1 cellular context compared by ENCODE assay signal in the genomic region with DNA sequence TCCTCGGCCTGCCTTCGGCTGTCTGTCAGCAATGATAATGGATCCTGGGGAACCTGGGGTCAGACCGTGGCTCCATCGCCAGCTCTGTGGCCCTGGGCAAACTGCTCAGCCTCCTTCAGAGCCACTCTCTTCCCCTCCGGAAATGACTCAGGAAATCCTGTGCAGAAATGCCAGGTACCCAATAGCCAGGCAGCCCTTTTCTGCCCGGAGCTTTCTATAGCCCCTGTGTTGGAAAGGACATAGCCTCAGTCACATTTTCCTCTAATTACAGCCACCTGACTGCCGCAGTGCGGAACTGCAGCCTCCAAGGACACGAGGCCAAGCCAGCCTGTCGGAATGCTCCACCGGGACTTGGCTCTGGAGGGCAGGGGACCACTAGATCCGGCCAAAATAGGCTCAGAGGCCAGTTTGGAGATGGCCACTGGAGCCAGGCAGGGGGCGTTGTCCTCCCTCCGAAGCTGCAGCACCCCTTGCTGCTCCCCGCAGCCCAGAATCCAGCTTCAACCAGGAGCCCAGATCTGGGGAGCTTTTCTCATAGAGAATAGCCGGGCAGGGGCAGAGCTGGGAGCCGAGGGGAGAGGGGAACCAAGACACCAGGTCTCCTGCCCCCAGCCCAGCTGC.
TF ChIP-seq lines count a peak whose summit lies in the region.

No MANE protein-coding gene starts in this region.

TF ChIP-seq in SK-N-SH treated with all-trans-retinoic acid at 6 μM for 48 hours, 23 proteins besides CTCF, POLR2A, EP300 and RAD21 (continued from another document):
- TF ChIP-seq, protein P1, sequence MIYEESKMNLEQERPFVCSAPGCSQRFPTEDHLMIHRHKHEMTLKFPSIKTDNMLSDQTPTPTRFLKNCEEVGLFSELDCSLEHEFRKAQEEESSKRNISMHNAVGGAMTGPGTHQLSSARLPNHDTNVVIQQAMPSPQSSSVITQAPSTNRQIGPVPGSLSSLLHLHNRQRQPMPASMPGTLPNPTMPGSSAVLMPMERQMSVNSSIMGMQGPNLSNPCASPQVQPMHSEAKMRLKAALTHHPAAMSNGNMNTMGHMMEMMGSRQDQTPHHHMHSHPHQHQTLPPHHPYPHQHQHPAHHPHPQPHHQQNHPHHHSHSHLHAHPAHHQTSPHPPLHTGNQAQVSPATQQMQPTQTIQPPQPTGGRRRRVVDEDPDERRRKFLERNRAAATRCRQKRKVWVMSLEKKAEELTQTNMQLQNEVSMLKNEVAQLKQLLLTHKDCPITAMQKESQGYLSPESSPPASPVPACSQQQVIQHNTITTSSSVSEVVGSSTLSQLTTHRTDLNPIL (CRISPR knock-in tag; IDR thresholded peaks at IDR 0.05; ENCODE audit: low read depth), result no peak
- TF ChIP-seq ZFP30 (CRISPR knock-in tag; IDR thresholded peaks at IDR 0.05), result no peak
- TF ChIP-seq TOX (CRISPR knock-in tag; IDR thresholded peaks at IDR 0.05; ENCODE audit: borderline replicate concordance), result no peak
- TF ChIP-seq PPARA (CRISPR knock-in tag; IDR thresholded peaks at IDR 0.05; ENCODE audit: borderline replicate concordance), result no peak
- no peak for TF ChIP-seq OSR1 (CRISPR knock-in tag; IDR thresholded peaks at IDR 0.05)
